ENCODE assay signal across 5 cellular contexts in the genomic region with DNA sequence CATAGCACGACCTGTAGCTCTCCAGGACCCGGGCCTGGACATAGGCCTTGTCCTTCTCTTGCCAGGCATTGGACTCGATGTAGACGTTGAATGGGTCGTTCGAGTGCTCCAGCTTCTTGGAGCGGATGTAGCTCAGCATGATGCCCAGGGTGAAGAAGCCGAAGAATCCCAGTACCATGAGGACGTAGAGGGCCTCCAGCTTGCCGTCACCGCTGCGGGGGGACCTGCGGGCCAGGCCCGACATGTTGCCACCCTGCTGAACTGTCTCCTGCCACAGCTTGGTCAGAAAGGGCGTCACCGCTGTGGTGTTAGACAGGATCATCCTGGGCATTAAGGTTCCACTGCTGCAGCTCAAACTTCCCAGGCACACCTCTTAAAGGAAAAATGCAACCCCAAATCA.
A peak's percentile ranks its signal among the peaks of the same experiment; 100 is the strongest.
DNase-seq lines count a peak whose midpoint lies in the region; ATAC-seq and TF ChIP-seq lines count a peak whose summit lies in the region.
"Not testable (repeated sequence)": the region's sequence is repeated elsewhere in the genome, so short reads cannot be mapped to it uniquely, and the experiment has no call there.

No MANE protein-coding gene starts in this region.

- peak; percentile 1 for DNase-seq in BE2C
- DNase-seq in activated effector memory CD4-positive, alpha-beta T cell treated with anti-CD3 and anti-CD28 coated beads, Interleukin-2, amount 50 U/mL, for 16 hours: peak; percentile 5
- peak; percentile 22 for DNase-seq in Right ventricle myocardium inferior (ENCODE audit: missing footprints)
- DNase-seq in posterior vena cava (ENCODE audit: low spot score): peak; percentile 13
- peak; percentile 20 for DNase-seq in upper lobe of right lung

- TF ChIP-seq CTCF in BE2C (IDR thresholded peaks at IDR 0.05; ENCODE audit: low read depth, low read length); upper lobe of right lung (IDR thresholded peaks at IDR 0.05): not testable (repeated sequence)

- H3K9me3 ChIP-seq in BE2C, upper lobe of right lung: not testable (repeated sequence)

- not testable (repeated sequence) for H3K4me3 ChIP-seq in BE2C (ENCODE audit: low read depth, low read length); upper lobe of right lung

- H3K27me3 ChIP-seq in BE2C, upper lobe of right lung: not testable (repeated sequence)

- ATAC-seq in Right ventricle myocardium inferior, upper lobe of right lung: not testable (repeated sequence)

- not testable (repeated sequence) for H3K4me1 ChIP-seq in BE2C, upper lobe of right lung

- not testable (repeated sequence) for H3K36me3 ChIP-seq in BE2C, upper lobe of right lung

- not testable (repeated sequence) for H3K27ac ChIP-seq in upper lobe of right lung

- intact Hi-C loops in Right ventricle myocardium inferior (cut with DNase I); posterior vena cava (cut with DNase I); upper lobe of right lung (cut with DNase I): not testable (repeated sequence)
